8 cellular contexts compared by ENCODE assay signal in the genomic region with DNA sequence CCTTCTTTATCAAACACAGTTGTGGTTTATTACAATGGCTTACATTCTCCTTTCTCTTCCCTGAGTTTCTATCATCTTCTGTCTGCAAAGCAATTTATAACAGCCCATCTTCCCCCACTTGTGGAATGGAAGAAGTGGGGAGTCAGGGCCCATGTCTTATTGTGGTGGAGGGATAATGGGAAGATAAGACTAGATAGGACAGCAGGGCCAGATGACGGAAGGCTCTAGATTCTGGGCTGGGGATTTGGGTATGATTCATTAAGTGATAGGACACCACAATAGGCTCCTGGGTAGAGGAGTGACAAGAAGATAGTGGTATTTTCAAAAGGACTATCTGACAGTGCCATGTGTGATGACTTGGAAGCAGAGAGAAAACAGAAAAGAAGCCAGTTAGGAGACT.
"Had no signal": no experiment of that assay in that cellular context is flagged by ENCODE, and none has a peak within 500 bp of the region (broad histone marks: within the 10 kb centered on the region; RNA-seq: fewer than 3 reads in every experiment).

No MANE protein-coding gene starts in this region.

- ATAC-seq: HCT116 had no signal

- H3K4me3 ChIP-seq: GM23248, HAP-1 had no signal

- H3K4me1 Mint-ChIP-seq: IgD-negative memory B cell had no signal

- H3K4me3 Mint-ChIP-seq: HFFc6, IgD-negative memory B cell had no signal

- H3K27ac ChIP-seq: GM23248 had no signal

- H2AFZ ChIP-seq: GM23248 had no signal

- DNase-seq: GOT3, H7, HFFc6 had no signal

- H3K4me1 ChIP-seq: HAP-1 had no signal

- H3K27ac Mint-ChIP-seq: HFFc6, IgD-negative memory B cell had no signal

- H3K36me3 ChIP-seq: HAP-1 had no signal

- H3K36me3 Mint-ChIP-seq: IgD-negative memory B cell had no signal

- FAIRE-seq: HTR-8/SVneo had no signal

- H3K9me3 Mint-ChIP-seq: IgD-negative memory B cell had no signal

- H3K9me3 ChIP-seq: HAP-1 had no signal

- H3K9ac ChIP-seq: GM23248 had no signal
